ENCODE assay signal across 8 cellular contexts in genomic region chr19:48330012-48330681, GRCh38.
DNase-seq lines count a peak whose midpoint lies in the region; ATAC-seq and TF ChIP-seq lines count a peak whose summit lies in the region.

No MANE protein-coding gene starts in this region.

- H3K27ac ChIP-seq in C4-2B (peak overlapping the region; percentile 71), caudate nucleus (ENCODE audit: low read depth, low read length) (peak overlapping the region; percentile 98)

- DNase-seq in NCI-H2029 treated with DMSO at 0.1 percent for 48 hours (lab: John Stamatoyannopoulos, UW) (peak; percentile 84), caudate nucleus (lab: John Stamatoyannopoulos, UW) (peak; percentile 12 to 95 (median 84)), left kidney (ENCODE audit: low read depth, low spot score) (peak; percentile 97)
- peak; percentile 78 for DNase-seq in stimulated activated CD4-positive, alpha-beta T cell treated with anti-CD3 and anti-CD28 coated beads, Interleukin-4, amount 100 ng/mL, for 1 hour

- peak; percentile 33 for ATAC-seq in GM21723 (IDR thresholded peaks at IDR 0.05; ENCODE audit: unreplicated experiment)
- peak; percentile 36 to 37 for ATAC-seq in activated CD4-positive, CD25-positive, alpha-beta regulatory T cell treated with anti-CD3 and anti-CD28 coated beads, Interleukin-2, amount 50 U/mL, for 24 hours
- no peak for ATAC-seq in GM21786 (IDR thresholded peaks at IDR 0.05; ENCODE audit: unreplicated experiment)

- TF ChIP-seq CTCF in C4-2B (conservative IDR thresholded peaks at IDR 0.05) = no peak
